In genomic region chr16:48121276-48121675, GRCh38 we compare ENCODE assay signal across 20 cellular contexts. TPM values are rescaled to one million over a fixed set of nuclear protein-coding genes. Genes with fewer than 3 reads are reported as not detected.
DNase-seq lines count a peak whose midpoint lies in the region; ATAC-seq and TF ChIP-seq lines count a peak whose summit lies in the region.
"Had no signal": no experiment of that assay in that cellular context is flagged by ENCODE, and none has a peak within 500 bp of the region (broad histone marks: within the 10 kb centered on the region; RNA-seq: fewer than 3 reads in every experiment).

No MANE protein-coding gene starts in this region.

- 67% methylated on average over 4 of the region's 5 CpGs for WGBS in SK-N-SH (ENCODE audit: low lambda C conversion rate)

- DNase-seq in HFFc6 (no peak), SK-N-SH (peak; percentile 50), cerebellum (ENCODE audit: low spot score) (peak; percentile 77), A172 (ENCODE audit: low spot score) (no peak), chondrocyte (ENCODE audit: low spot score) (no peak)
- no peak for DNase-seq in activated naive CD4-positive, alpha-beta T cell treated with anti-CD3 and anti-CD28 coated beads, Interleukin-2, amount 50 U/mL, for 16 hours
- DNase-seq: CD4-positive, alpha-beta memory T cell; DMS53; DND-41; GDM1; GOT3; H7 had no signal

- H3K9me3 ChIP-seq in SK-N-SH: no peaks in the 10 kb centered on the region
- H3K9me3 ChIP-seq: BLaER1 had no signal

- H3K27ac Mint-ChIP-seq in HFFc6 (peak overlapping the region; percentile 44), chondrocyte (ENCODE audit: unreplicated experiment) (no peak overlapping the region)
- H3K27ac Mint-ChIP-seq: CD14-positive monocyte; CD4-positive, alpha-beta memory T cell had no signal

- CTCF ChIA-PET in SK-N-SH (lab: Yijun Ruan, JAX): interaction anchor here (0.8 to 1.6 kb wide), 3 partner anchors 35 to 980 kb away, joined by 3 to 4 read pairs (median 3); partner anchors contain the start of gene ABCC12

- H3K36me3 Mint-ChIP-seq in HFFc6 (ENCODE audit: low read depth) (peaks cover 5% of the 10 kb centered on the region; the same call in 1 of the 2 replicates), chondrocyte (ENCODE audit: low read depth) (no peaks in the 10 kb centered on the region)
- H3K36me3 Mint-ChIP-seq: CD14-positive monocyte; CD4-positive, alpha-beta memory T cell had no signal

- no peaks in the 10 kb centered on the region for H3K36me3 ChIP-seq in SK-N-SH (replicated peaks in 1 of 2; ENCODE audit: control insufficient read depth in 1 of 2, insufficient read depth in 2 of 2, low read length in 1 of 2)
- H3K36me3 ChIP-seq: BLaER1 had no signal

- H3K9me2 ChIP-seq in SK-N-SH: no peaks in the 10 kb centered on the region

- no peak overlapping the region for H3K9ac ChIP-seq in SK-N-SH
- H3K9ac ChIP-seq: BLaER1, KMS-11 had no signal

- H4K20me1 ChIP-seq in SK-N-SH (ENCODE audit: insufficient read depth): no peaks in the 10 kb centered on the region
- H4K20me1 ChIP-seq: BLaER1 had no signal

- H3F3A ChIP-seq in SK-N-SH (replicated peaks; ENCODE audit: insufficient read depth): peaks cover 16% of the 10 kb centered on the region

- H3K4me1 Mint-ChIP-seq in HFFc6 (ENCODE audit: low read depth) (peaks cover 56% of the 10 kb centered on the region), chondrocyte (ENCODE audit: low read depth) (peaks cover 31% of the 10 kb centered on the region)

- peak overlapping the region in 1 of 2 experiments; percentile 40; a peak in 1 of 4 replicates for H3K27ac ChIP-seq in SK-N-SH (ENCODE audit: low read depth in 2 of 2, low read length in 1 of 2)
- H3K27ac ChIP-seq: BLaER1, KMS-11 had no signal

- TF ChIP-seq EP300 in SK-N-SH (IDR thresholded peaks at IDR 0.05; ENCODE audit: borderline replicate concordance in 1 of 2, low read depth in 1 of 2, low read length in 1 of 2): no peak

- no peaks in the 10 kb centered on the region for H3K79me2 ChIP-seq in SK-N-SH (ENCODE audit: insufficient read depth)

- H2AFZ ChIP-seq in SK-N-SH (ENCODE audit: low read depth): no peak overlapping the region

- TF ChIP-seq RAD21 in SK-N-SH (IDR thresholded peaks at IDR 0.05; ENCODE audit: low read length): no peak

- no peak overlapping the region for H3K4me2 ChIP-seq in SK-N-SH
- H3K4me2 ChIP-seq: BLaER1, KMS-11 had no signal

- no peak overlapping the region for H3K4me3 ChIP-seq in SK-N-SH (ENCODE audit: low read depth in 2 of 2, low read length in 1 of 2)
- H3K4me3 ChIP-seq: BLaER1 had no signal

- H3K9me3 Mint-ChIP-seq in HFFc6 (no peaks in the 10 kb centered on the region; the same call in 1 of the 2 replicates), chondrocyte (ENCODE audit: low read depth) (no peaks in the 10 kb centered on the region)
- H3K9me3 Mint-ChIP-seq: CD4-positive, alpha-beta memory T cell had no signal

- TF ChIP-seq CTCF in HFFc6 (IDR thresholded peaks at IDR 0.05) (no peak), SK-N-SH (IDR thresholded peaks at IDR 0.05) (no peak), chondrocyte (IDR thresholded peaks at IDR 0.05) (no peak)

- no peaks in the 10 kb centered on the region for H3K27me3 Mint-ChIP-seq in HFFc6 (ENCODE audit: insufficient read depth)
- no peaks in the 10 kb centered on the region for H3K27me3 Mint-ChIP-seq in chondrocyte (ENCODE audit: low read depth)

- POLR2A ChIA-PET in SK-N-SH (lab: Yijun Ruan, JAX): no interaction called here

- H3K4me3 Mint-ChIP-seq in HFFc6 (no peak overlapping the region), chondrocyte (ENCODE audit: unreplicated experiment) (no peak overlapping the region)
- H3K4me3 Mint-ChIP-seq: CD14-positive monocyte; CD4-positive, alpha-beta memory T cell had no signal

- no peak for ATAC-seq in HG03097 (IDR thresholded peaks at IDR 0.05; ENCODE audit: low FRiP score, unreplicated experiment)
- ATAC-seq: HCT116 had no signal

- peaks cover 7 to 26% of the 10 kb centered on the region in 2 experiments; a peak in 3 of 4 replicates for H3K4me1 ChIP-seq in SK-N-SH (ENCODE audit: control insufficient read depth in 1 of 2, insufficient read depth in 2 of 2, low read depth in 1 of 2, low read length in 1 of 2)
- H3K4me1 ChIP-seq: BLaER1 had no signal

- H3K27me3 ChIP-seq in SK-N-SH (ENCODE audit: insufficient read depth): no peaks in the 10 kb centered on the region
- H3K27me3 ChIP-seq: BLaER1 had no signal

TF ChIP-seq in SK-N-SH, 30 proteins besides CTCF, POLR2A, EP300 and RAD21:
- TF ChIP-seq FOSL2 (IDR thresholded peaks at IDR 0.05; ENCODE audit: borderline replicate concordance, low read depth): no peak
- TF ChIP-seq GABPA (IDR thresholded peaks at IDR 0.05; ENCODE audit: low read depth): no peak
- TF ChIP-seq MXI1 (IDR thresholded peaks at IDR 0.05; ENCODE audit: low read depth, low read length): no peak
- no peak for TF ChIP-seq NFIC (IDR thresholded peaks at IDR 0.05; ENCODE audit: borderline replicate concordance)
- no peak for TF ChIP-seq NRF1 (IDR thresholded peaks at IDR 0.05; ENCODE audit: low read depth, low read length)
- TF ChIP-seq SMC3 (IDR thresholded peaks at IDR 0.05; ENCODE audit: low read depth, low read length): no peak
- TF ChIP-seq EZH2phosphoT487 (IDR thresholded peaks at IDR 0.05; ENCODE audit: borderline replicate concordance, low read depth): no peak
- 0 out of 2 replicates have a peak, but pooled peaks have one; percentile 15 for TF ChIP-seq TCF12 (IDR thresholded peaks at IDR 0.05)
- TF ChIP-seq RFX5 (IDR thresholded peaks at IDR 0.05; ENCODE audit: low read length): no peak
- TF ChIP-seq FOXJ3 (CRISPR knock-in tag; IDR thresholded peaks at IDR 0.05): no peak
- TF ChIP-seq PBX3 (IDR thresholded peaks at IDR 0.05): peak; percentile 66
- no peak for TF ChIP-seq JUND (IDR thresholded peaks at IDR 0.05)
- no peak for TF ChIP-seq REST (IDR thresholded peaks at IDR 0.05; ENCODE audit: low read depth, low read length)
- TF ChIP-seq IRF3 (IDR thresholded peaks at IDR 0.05; ENCODE audit: low read depth, low read length): no peak
- no peak for TF ChIP-seq MEF2A (IDR thresholded peaks at IDR 0.05; ENCODE audit: borderline replicate concordance, low read depth)
- no peak for TF ChIP-seq USF2 (IDR thresholded peaks at IDR 0.05; ENCODE audit: borderline replicate concordance, low read depth, low read length)

RNA-seq across cellular contexts. Expression of gene ABCC12, which starts 34.5 kb away (rescaled TPM):
- not detected for total RNA-seq in HFFc6 (2021; fragmentation: NEBNext Ultra II Directional; extraction: Animal tissue kit (Norgen Biotek cat#: 25700))
- polyA plus RNA-seq in SK-N-SH (2012; rRNA removed): not detected in 2 replicates
- not detected in 2 replicates for polyA plus RNA-seq in SK-N-SH (2012; cell fraction: cytosol; rRNA removed)
- 0.04 and 0.07 TPM in 2 replicates for polyA plus RNA-seq in SK-N-SH (2012; cell fraction: nucleus; rRNA removed)
- total RNA-seq in cerebellum (2.3 TPM), chondrocyte (not detected in 3 replicates)
- not detected in 2 replicates for total RNA-seq in A172 (2014; rRNA removed; shearing (Covaris generic))
- total RNA-seq: A673; CD4-positive, alpha-beta memory T cell; H7; HT-29 had no signal
- polyA plus RNA-seq: AG04450; CD14-positive monocyte; CD4-positive, alpha-beta memory T cell had no signal

Comparison
In these comparisons a context has a peak if more than half of its experiments do, and no peak if none do; other contexts are left out.
1. DNase-seq: peak in SK-N-SH (single experiment) and cerebellum (single experiment); none in HFFc6 (single experiment), A172 (single experiment), activated naive CD4-positive, alpha-beta T cell treated with anti-CD3 and anti-CD28 coated beads, Interleukin-2, amount 50 U/mL, for 16 hours (single experiment) and chondrocyte (single experiment).